ENCODE assay signal across 8 cellular contexts in genomic region chr13:21060063-21060826, GRCh38. TPM values are rescaled to one million over a fixed set of nuclear protein-coding genes. Genes with fewer than 3 reads are reported as not detected.
DNase-seq lines count a peak whose midpoint lies in the region; ATAC-seq and TF ChIP-seq lines count a peak whose summit lies in the region.

No MANE protein-coding gene starts in this region.

- TF ChIP-seq CTCF in glutamatergic neuron (IDR thresholded peaks at IDR 0.05; ENCODE audit: partially characterized antibody, unreplicated experiment) (no peak), parathyroid adenoma (IDR thresholded peaks at IDR 0.05) (no peak)

- CTCF ChIA-PET in activated CD4-positive, alpha-beta T cell treated with anti-CD3 and anti-CD28 coated beads for 36 hours (lab: Charles Lee): interaction anchor here (0.6 kb wide), 1 partner anchor 43 kb away, joined by 3 read pairs; no protein-coding TSS in a partner anchor

- intact Hi-C loops in activated CD4-positive, alpha-beta T cell treated with anti-CD3 and anti-CD28 coated beads for 36 hours (cut with DNase I, micrococcal nuclease): loop anchor here (2.0 to 10.0 kb wide), 2 partner anchors 43 to 115 kb away; no protein-coding TSS in a partner anchor

- peak overlapping the region; percentile 88 for H2AFZ ChIP-seq in parathyroid adenoma

- peak overlapping the region; percentile 68 for H3K4me3 ChIP-seq in parathyroid adenoma (ENCODE audit: low read depth, low read length)

- H3K27ac ChIP-seq in parathyroid adenoma: peak overlapping the region; percentile 56

- POLR2A ChIA-PET in activated CD4-positive, alpha-beta T cell treated with anti-CD3 and anti-CD28 coated beads for 36 hours (lab: Charles Lee): no interaction called here

- peak overlapping the region; percentile 60 for H3K4me2 ChIP-seq in parathyroid adenoma (ENCODE audit: low read length)

- peak overlapping the region; percentile 51 for H3K4me3 Mint-ChIP-seq in activated CD4-positive, alpha-beta T cell treated with anti-CD3 and anti-CD28 coated beads for 36 hours
- peak overlapping the region; percentile 39 for H3K4me3 Mint-ChIP-seq in activated T-cell treated with anti-CD3 and anti-CD28 coated beads, Interleukin-2, amount 50 U/mL, for 24 hours
- peak overlapping the region; percentile 46 for H3K4me3 Mint-ChIP-seq in glutamatergic neuron (ENCODE audit: unreplicated experiment)

- H3K36me3 Mint-ChIP-seq in activated CD4-positive, alpha-beta T cell treated with anti-CD3 and anti-CD28 coated beads for 36 hours (ENCODE audit: low read depth): peaks cover 1% of the 10 kb centered on the region
- H3K36me3 Mint-ChIP-seq in activated T-cell treated with anti-CD3 and anti-CD28 coated beads, Interleukin-2, amount 50 U/mL, for 24 hours (ENCODE audit: low read depth): no peaks in the 10 kb centered on the region
- H3K36me3 Mint-ChIP-seq in glutamatergic neuron (ENCODE audit: unreplicated experiment): no peaks in the 10 kb centered on the region

- no peak overlapping the region for H3K9ac ChIP-seq in parathyroid adenoma

- H3K27me3 Mint-ChIP-seq in activated CD4-positive, alpha-beta T cell treated with anti-CD3 and anti-CD28 coated beads for 36 hours: peaks cover 19% of the 10 kb centered on the region
- H3K27me3 Mint-ChIP-seq in activated T-cell treated with anti-CD3 and anti-CD28 coated beads, Interleukin-2, amount 50 U/mL, for 24 hours: peaks cover 41% of the 10 kb centered on the region
- peaks cover 6% of the 10 kb centered on the region for H3K27me3 Mint-ChIP-seq in glutamatergic neuron (ENCODE audit: unreplicated experiment)

- no peaks in the 10 kb centered on the region for H3K9me3 ChIP-seq in parathyroid adenoma (ENCODE audit: control insufficient read depth, low read length)

- DNase-seq in activated CD4-positive, alpha-beta T cell treated with anti-CD3 and anti-CD28 coated beads for 36 hours: peak; percentile 18
- no peak for DNase-seq in activated CD4-positive, alpha-beta T cell treated with anti-CD3 and anti-CD28 coated beads, Interleukin-2, amount 50 U/mL, for 48 hours
- peak; percentile 44 for DNase-seq in activated T-cell treated with anti-CD3 and anti-CD28 coated beads, Interleukin-2, amount 50 U/mL, for 24 hours
- DNase-seq in glutamatergic neuron: peak; percentile 32
- DNase-seq in pons (ENCODE audit: low spot score): no peak

- H3K4me1 Mint-ChIP-seq in activated CD4-positive, alpha-beta T cell treated with anti-CD3 and anti-CD28 coated beads for 36 hours: peaks cover 2% of the 10 kb centered on the region
- peaks cover 5% of the 10 kb centered on the region for H3K4me1 Mint-ChIP-seq in activated T-cell treated with anti-CD3 and anti-CD28 coated beads, Interleukin-2, amount 50 U/mL, for 24 hours (ENCODE audit: low read depth)
- no peaks in the 10 kb centered on the region for H3K4me1 Mint-ChIP-seq in glutamatergic neuron (ENCODE audit: low read depth, unreplicated experiment)

- H3K79me2 ChIP-seq in parathyroid adenoma: peaks cover 8% of the 10 kb centered on the region

- no peaks in the 10 kb centered on the region for H3K36me3 ChIP-seq in parathyroid adenoma (ENCODE audit: control insufficient read depth, insufficient read depth, low read length)

- H3K9me3 Mint-ChIP-seq in activated CD4-positive, alpha-beta T cell treated with anti-CD3 and anti-CD28 coated beads for 36 hours (ENCODE audit: low read depth): no peaks in the 10 kb centered on the region
- no peaks in the 10 kb centered on the region for H3K9me3 Mint-ChIP-seq in activated T-cell treated with anti-CD3 and anti-CD28 coated beads, Interleukin-2, amount 50 U/mL, for 24 hours
- H3K9me3 Mint-ChIP-seq in glutamatergic neuron (ENCODE audit: unreplicated experiment): peaks cover 4% of the 10 kb centered on the region

- no peak overlapping the region for H3K27ac Mint-ChIP-seq in activated CD4-positive, alpha-beta T cell treated with anti-CD3 and anti-CD28 coated beads for 36 hours
- no peak overlapping the region for H3K27ac Mint-ChIP-seq in activated T-cell treated with anti-CD3 and anti-CD28 coated beads, Interleukin-2, amount 50 U/mL, for 24 hours
- H3K27ac Mint-ChIP-seq in glutamatergic neuron (ENCODE audit: unreplicated experiment): no peak overlapping the region

- peak; percentile 20 for ATAC-seq in activated CD4-positive, alpha-beta T cell treated with anti-CD3 and anti-CD28 coated beads for 36 hours
- ATAC-seq in HG03064 (IDR thresholded peaks at IDR 0.05; ENCODE audit: low read depth, unreplicated experiment): peak; percentile 30
- no peak for ATAC-seq in HG03571 (IDR thresholded peaks at IDR 0.05; ENCODE audit: unreplicated experiment)

- no peaks in the 10 kb centered on the region for H3K4me1 ChIP-seq in parathyroid adenoma

- H3K27me3 ChIP-seq in parathyroid adenoma (ENCODE audit: control insufficient read depth, insufficient read depth, low read length): no peaks in the 10 kb centered on the region

RNA-seq across cellular contexts. Expression of gene LATS2, which starts 1.1 kb away (rescaled TPM):
- 1 to 10 TPM; 1.6 TPM for total RNA-seq in activated CD4-positive, alpha-beta T cell treated with anti-CD3 and anti-CD28 coated beads for 36 hours
- total RNA-seq in glutamatergic neuron (ENCODE audit: unreplicated experiment): 2.2 TPM

Comparison
In these comparisons a context has a peak if more than half of its experiments do, and no peak if none do; other contexts are left out.
1. DNase-seq: peak in activated CD4-positive, alpha-beta T cell treated with anti-CD3 and anti-CD28 coated beads for 36 hours (single experiment), activated T-cell treated with anti-CD3 and anti-CD28 coated beads, Interleukin-2, amount 50 U/mL, for 24 hours (single experiment) and glutamatergic neuron (single experiment); none in activated CD4-positive, alpha-beta T cell treated with anti-CD3 and anti-CD28 coated beads, Interleukin-2, amount 50 U/mL, for 48 hours (0 of 2) and pons (single experiment).
2. Peak in every context shown above with its lines, with median percentiles within 50 percentile points of each other: H3K4me3 Mint-ChIP-seq.